Comparison of ENCODE assay signal across 8 cellular contexts in genomic region chr11:94973099-94973968, GRCh38. TPM values are rescaled to one million over a fixed set of nuclear protein-coding genes. Genes with fewer than 3 reads are reported as not detected.
DNase-seq lines count a peak whose midpoint lies in the region; ATAC-seq, FAIRE-seq and TF ChIP-seq lines count a peak whose summit lies in the region.

TSS of gene CWC15 (minus strand) at chr11:94973556. CDS start at chr11:94972185, 1,371 bp downstream.
TSS of gene KDM4D (plus strand) at chr11:94973709. CDS start at chr11:94997373, 23,664 bp downstream.

- no peak within 1 kb of the TSS for H2BK12ac ChIP-seq in mesenchymal stem cell (ENCODE audit: low read length in 2 of 2)

- H3K27ac Mint-ChIP-seq in Caco-2 (ENCODE audit: unreplicated experiment): peak within 1 kb of the TSS; percentile 94
- H3K27ac Mint-ChIP-seq in activated CD8-positive, alpha-beta memory T cell treated with anti-CD3 and anti-CD28 coated beads, Interleukin-2, amount 10 ng/mL, durations not matched to agents 7 days and 5 days: peak within 1 kb of the TSS; percentile 99

- peaks cover 9% of the 10 kb centered on the region; the same call in 1 of the 2 replicates for H3K4me1 ChIP-seq in Caco-2
- H3K4me1 ChIP-seq in endocrine pancreas (ENCODE audit: control insufficient read depth, insufficient read depth, low read length): peaks cover 18% of the 10 kb centered on the region
- H3K4me1 ChIP-seq in mesenchymal stem cell (ENCODE audit: control insufficient read depth, insufficient read depth, low read depth, low read length): no peaks in the 10 kb centered on the region

- ATAC-seq in GM21381 (IDR thresholded peaks at IDR 0.05; ENCODE audit: unreplicated experiment): peak; percentile 100
- ATAC-seq in activated CD8-positive, alpha-beta memory T cell treated with anti-CD3 and anti-CD28 coated beads, Interleukin-2, amount 10 ng/mL, durations not matched to agents 7 days and 5 days: peak; percentile 100

- TF ChIP-seq CTCF in Caco-2 (IDR thresholded peaks at IDR 0.05; ENCODE audit: insufficient read depth in 1 of 2, low read depth in 1 of 2, low read length in 1 of 2, severe bottlenecking in 1 of 2, unreplicated experiment in 1 of 2): no peak

- no peaks in the 10 kb centered on the region for H3K9me3 Mint-ChIP-seq in Caco-2 (ENCODE audit: unreplicated experiment)
- H3K9me3 Mint-ChIP-seq in activated CD8-positive, alpha-beta memory T cell treated with anti-CD3 and anti-CD28 coated beads, Interleukin-2, amount 10 ng/mL, durations not matched to agents 7 days and 5 days (ENCODE audit: low read depth): no peaks in the 10 kb centered on the region

- peak within 1 kb of the TSS; percentile 89 for H3K4me2 ChIP-seq in mesenchymal stem cell (ENCODE audit: low read length, poor library complexity, severe bottlenecking)

- H3K27me3 ChIP-seq in Caco-2 (replicated peaks; ENCODE audit: control insufficient read depth, insufficient read depth, low read length) (no peaks in the 10 kb centered on the region), endocrine pancreas (ENCODE audit: control insufficient read depth, insufficient read depth, low read length) (no peaks in the 10 kb centered on the region), mesenchymal stem cell (ENCODE audit: control insufficient read depth in 1 of 2, insufficient read depth in 1 of 2, low read length in 2 of 2) (no peaks in the 10 kb centered on the region)

- H2AK5ac ChIP-seq in mesenchymal stem cell (ENCODE audit: low read length, severe bottlenecking): no peak within 1 kb of the TSS

- H2BK5ac ChIP-seq in mesenchymal stem cell (ENCODE audit: low read depth, low read length, poor library complexity, severe bottlenecking): peak within 1 kb of the TSS; percentile 66

- peak; percentile 33 for FAIRE-seq in HTR-8/SVneo (lab: Jason Lieb, UNC)

- peak within 1 kb of the TSS; percentile 91 for H2AFZ ChIP-seq in mesenchymal stem cell (ENCODE audit: low read depth, low read length)

- no peak within 1 kb of the TSS for H2BK15ac ChIP-seq in mesenchymal stem cell (ENCODE audit: low read depth, poor library complexity, severe bottlenecking)

- intact Hi-C loops in Caco-2 (cut with micrococcal nuclease; ENCODE audit: unreplicated experiment): loop anchor here (1.0 to 5.0 kb wide), 5 partner anchors 95 to 817 kb away; partner anchors contain the start of genes AMOTL1 and CEP57

- no peak within 1 kb of the TSS for H3K14ac ChIP-seq in mesenchymal stem cell (ENCODE audit: low read length in 2 of 2)

- peak within 1 kb of the TSS; percentile 53 for H3K27ac ChIP-seq in mesenchymal stem cell (ENCODE audit: low read length, poor library complexity, severe bottlenecking)

- peak within 1 kb of the TSS; percentile 3 for H2BK120ac ChIP-seq in mesenchymal stem cell (ENCODE audit: low read depth, low read length)

- H3K4me3 Mint-ChIP-seq in Caco-2 (ENCODE audit: unreplicated experiment): peak within 1 kb of the TSS; percentile 89
- peak within 1 kb of the TSS; percentile 99 for H3K4me3 Mint-ChIP-seq in activated CD8-positive, alpha-beta memory T cell treated with anti-CD3 and anti-CD28 coated beads, Interleukin-2, amount 10 ng/mL, durations not matched to agents 7 days and 5 days

- CTCF ChIA-PET in Caco-2 (lab: Charles Lee): interaction anchor here (0.8 to 1.6 kb wide), 7 partner anchors 94 to 1078 kb away, joined by 3 to 8 read pairs (median 4); partner anchors contain the start of gene AMOTL1
- CTCF ChIA-PET in activated CD8-positive, alpha-beta memory T cell treated with anti-CD3 and anti-CD28 coated beads, Interleukin-2, amount 10 ng/mL, durations not matched to agents 7 days and 5 days (lab: Charles Lee): interaction anchor here (0.8 to 1.8 kb wide), 6 partner anchors 94 to 350 kb away, joined by 3 to 8 read pairs (median 4); no protein-coding TSS in a partner anchor

- H3K79me1 ChIP-seq in mesenchymal stem cell (replicated peaks; ENCODE audit: low read length, poor library complexity, severe bottlenecking): peaks cover 9% of the 10 kb centered on the region

- peak within 1 kb of the TSS; percentile 97 to 98 for H3K18ac ChIP-seq in mesenchymal stem cell (ENCODE audit: low read depth in 1 of 2, low read length in 2 of 2)

- peak within 1 kb of the TSS; percentile 96 for H4K8ac ChIP-seq in mesenchymal stem cell (ENCODE audit: low read length)

- peak within 1 kb of the TSS; percentile 97 for H4K91ac ChIP-seq in mesenchymal stem cell (ENCODE audit: low read length)

- peak within 1 kb of the TSS; percentile 90 to 92 for H3K4ac ChIP-seq in mesenchymal stem cell (ENCODE audit: low read depth in 1 of 2, low read length in 2 of 2)

- POLR2A ChIA-PET in Caco-2 (lab: Charles Lee): interaction anchor here (0.5 to 1.6 kb wide), 10 partner anchors 12 to 1189 kb away, joined by 3 to 23 read pairs (median 4); partner anchors contain the start of genes AMOTL1, CEP57, FAM76B and MED17

- H3K23ac ChIP-seq in mesenchymal stem cell (ENCODE audit: low read length in 2 of 2): peak within 1 kb of the TSS in 1 of 2 experiments; percentile 89

- DNase-seq in Caco-2 (peak; percentile 97), HTR-8/SVneo (ENCODE audit: insufficient read length, low spot score) (peak; percentile 96), NOMO-1 treated with DMSO at 0.1 percent for 48 hours (lab: John Stamatoyannopoulos, UW; ENCODE audit: unreplicated experiment) (peak; percentile 92), mesenchymal stem cell (peak; percentile 95)
- peak; percentile 97 for DNase-seq in activated CD8-positive, alpha-beta memory T cell treated with anti-CD3 and anti-CD28 coated beads, Interleukin-2, amount 10 ng/mL, durations not matched to agents 7 days and 5 days
- peak; percentile 82 for DNase-seq in stimulated activated CD8-positive, alpha-beta memory T cell treated with anti-CD3 and anti-CD28 coated beads, Interleukin-12 subunit alpha, Interleukin-12 subunit beta, amount 100 ng/mL, for 24 hours (ENCODE audit: extremely low read depth)

- H3K9me3 ChIP-seq in Caco-2 (no peaks in the 10 kb centered on the region), endocrine pancreas (ENCODE audit: control insufficient read depth, low read length) (no peaks in the 10 kb centered on the region), mesenchymal stem cell (ENCODE audit: control insufficient read depth, low read length) (no peaks in the 10 kb centered on the region)

- BruUV-seq in Caco-2 (replicated peaks; lab: Mats Ljungman, UMichigan): no TSS peak

- H3K4me3 ChIP-seq in Caco-2 (ENCODE audit: low read depth, low read length) (peak within 1 kb of the TSS; percentile 56), endocrine pancreas (ENCODE audit: control insufficient read depth, insufficient read depth, low read length) (peak within 1 kb of the TSS; percentile 94), mesenchymal stem cell (ENCODE audit: insufficient read depth in 1 of 2, low read depth in 1 of 2, low read length in 2 of 2) (peak within 1 kb of the TSS; percentile 95 to 96)

- peaks cover 25% of the 10 kb centered on the region for H3K4me1 Mint-ChIP-seq in Caco-2 (ENCODE audit: low read depth, unreplicated experiment)
- peaks cover 49% of the 10 kb centered on the region for H3K4me1 Mint-ChIP-seq in activated CD8-positive, alpha-beta memory T cell treated with anti-CD3 and anti-CD28 coated beads, Interleukin-2, amount 10 ng/mL, durations not matched to agents 7 days and 5 days

- H3K36me3 ChIP-seq in Caco-2 (ENCODE audit: control insufficient read depth, insufficient read depth, low read length) (0 out of 2 replicates have a peak, but pooled peaks cover 7% of the 10 kb centered on the region), endocrine pancreas (ENCODE audit: control insufficient read depth, insufficient read depth, low read length) (peaks cover 2% of the 10 kb centered on the region), mesenchymal stem cell (ENCODE audit: control insufficient read depth in 1 of 2, insufficient read depth in 2 of 2, low read depth in 1 of 2, low read length in 2 of 2) (peaks cover 0 to 39% of the 10 kb centered on the region in 2 experiments)

- H3K36me3 Mint-ChIP-seq in Caco-2 (ENCODE audit: insufficient read depth, unreplicated experiment): peaks cover 42% of the 10 kb centered on the region
- peaks cover 41% of the 10 kb centered on the region for H3K36me3 Mint-ChIP-seq in activated CD8-positive, alpha-beta memory T cell treated with anti-CD3 and anti-CD28 coated beads, Interleukin-2, amount 10 ng/mL, durations not matched to agents 7 days and 5 days

- H3K9ac ChIP-seq in endocrine pancreas (ENCODE audit: control insufficient read depth, insufficient read depth, low read length) (peak within 1 kb of the TSS; percentile 100), mesenchymal stem cell (ENCODE audit: low read length) (peak within 1 kb of the TSS; percentile 99)

- under 1% methylated on average over 60 of the region's 66 CpGs for WGBS in mesenchymal stem cell

- no peaks in the 10 kb centered on the region for H3K27me3 Mint-ChIP-seq in Caco-2 (ENCODE audit: insufficient read depth, unreplicated experiment)
- H3K27me3 Mint-ChIP-seq in activated CD8-positive, alpha-beta memory T cell treated with anti-CD3 and anti-CD28 coated beads, Interleukin-2, amount 10 ng/mL, durations not matched to agents 7 days and 5 days: no peaks in the 10 kb centered on the region

RNA-seq across cellular contexts. Expression of gene CWC15, which starts in this region (rescaled TPM):
- total RNA-seq in Caco-2 (2022): 137 and 144 TPM in 2 replicates
- total RNA-seq in activated CD8-positive, alpha-beta memory T cell treated with anti-CD3 and anti-CD28 coated beads, Interleukin-2, amount 10 ng/mL, durations not matched to agents 7 days and 5 days: 10 to 100 TPM; 81.6 to 89.1 TPM
- 113 TPM for polyA plus RNA-seq in mesenchymal stem cell (2013, experiment 1 of 2)
- 117 TPM for polyA plus RNA-seq in mesenchymal stem cell (2013, experiment 2 of 2)

RNA-seq across cellular contexts. Expression of gene KDM4D, which starts in this region (rescaled TPM):
- 0.95 and 1.2 TPM in 2 replicates for total RNA-seq in Caco-2 (2022)
- total RNA-seq in activated CD8-positive, alpha-beta memory T cell treated with anti-CD3 and anti-CD28 coated beads, Interleukin-2, amount 10 ng/mL, durations not matched to agents 7 days and 5 days: 1 to 10 TPM; 1.3 to 1.4 TPM
- 0.40 TPM for polyA plus RNA-seq in mesenchymal stem cell (2013, experiment 1 of 2)
- polyA plus RNA-seq in mesenchymal stem cell (2013, experiment 2 of 2): 0.41 TPM

Comparison
In these comparisons a context has a peak if more than half of its experiments do, and no peak if none do; other contexts are left out.
1. Peak in every context shown above with its lines: DNase-seq, ATAC-seq, H3K4me3 ChIP-seq and H3K27ac ChIP-seq.